25 cellular contexts compared by ENCODE assay signal in genomic region chr14:102616318-102616717, GRCh38.
"Had no signal": no experiment of that assay in that cellular context is flagged by ENCODE, and none has a peak within 500 bp of the region (broad histone marks: within the 10 kb centered on the region; RNA-seq: fewer than 3 reads in every experiment).

No MANE protein-coding gene starts in this region.

- H3K27ac ChIP-seq: ascending aorta, brain microvascular endothelial cell, colonic mucosa, dorsolateral prefrontal cortex, esophagus squamous epithelium, heart left ventricle, thoracic aorta, upper lobe of left lung had no signal

- H3K4me3 ChIP-seq: adrenal gland, ascending aorta, colonic mucosa, dorsolateral prefrontal cortex, esophagus squamous epithelium, heart left ventricle, spleen, thoracic aorta, upper lobe of left lung had no signal

- H3K4me1 ChIP-seq: colonic mucosa had no signal

- H3K4me3 Mint-ChIP-seq: activated naive CD8-positive, alpha-beta T cell; activated T-cell treated with anti-CD3 and anti-CD28 coated beads, Interleukin-2, amount 50 U/mL, for 4 hours; naive thymus-derived CD4-positive, alpha-beta T cell; neural crest cell had no signal

- H3K36me3 Mint-ChIP-seq: activated naive CD8-positive, alpha-beta T cell had no signal

- ATAC-seq: activated T-cell treated with anti-CD3 and anti-CD28 coated beads, Interleukin-2, amount 50 U/mL, for 4 hours; heart left ventricle; naive thymus-derived CD4-positive, alpha-beta T cell had no signal

- H3K36me3 ChIP-seq: adrenal gland, ascending aorta, brain microvascular endothelial cell, colonic mucosa, heart left ventricle, spleen, thoracic aorta, upper lobe of left lung had no signal

- H3K9me3 Mint-ChIP-seq: activated T-cell treated with anti-CD3 and anti-CD28 coated beads, Interleukin-2, amount 50 U/mL, for 4 hours; activated T-helper 2 cell treated with anti-CD3 and anti-CD28 coated beads, Interferon-gamma antibody, Interleukin-2, Interleukin-4, amounts not matched to agents 10 μg/mL and 5 μg/mL and 100 μg/mL, durations not matched to agents 14 hours and 24 hours and 36 hours; naive thymus-derived CD4-positive, alpha-beta T cell; neural crest cell had no signal

- FAIRE-seq: islet of Langerhans had no signal

- DNase-seq: activated CD4-positive, alpha-beta T cell treated with anti-CD3 and anti-CD28 coated beads, Interleukin-2, amount 50 U/mL, for 4 hours; activated CD8-positive, alpha-beta memory T cell treated with anti-CD3 and anti-CD28 coated beads for 24 hours; activated CD8-positive, alpha-beta memory T cell treated with anti-CD3 and anti-CD28 coated beads, Interleukin-2, amount 50 U/mL, for 48 hours; activated naive CD4-positive, alpha-beta T cell; activated T-cell treated with anti-CD3 and anti-CD28 coated beads, Interleukin-2, amount 50 U/mL, for 4 hours; brain microvascular endothelial cell; colonic mucosa; dorsolateral prefrontal cortex; esophagus squamous epithelium; heart left ventricle; left cardiac atrium; naive thymus-derived CD4-positive, alpha-beta T cell; spleen; stimulated activated CD4-positive, alpha-beta T cell treated with anti-CD3 and anti-CD28 coated beads, Interleukin-4, amount 100 ng/mL, for 1 hour; stimulated activated naive CD4-positive, alpha-beta T cell; T-helper 9 cell; upper lobe of left lung had no signal

- H3K27me3 ChIP-seq: adrenal gland, ascending aorta, brain microvascular endothelial cell, colonic mucosa, dorsolateral prefrontal cortex, esophagus squamous epithelium, heart left ventricle, spleen, upper lobe of left lung had no signal

- H3K9me3 ChIP-seq: adrenal gland, ascending aorta, colonic mucosa, esophagus squamous epithelium, heart left ventricle, spleen, thoracic aorta, upper lobe of left lung had no signal

- H3K27me3 Mint-ChIP-seq: activated naive CD8-positive, alpha-beta T cell; naive thymus-derived CD4-positive, alpha-beta T cell; progenitor cell of endocrine pancreas had no signal

- H3K27ac Mint-ChIP-seq: activated naive CD8-positive, alpha-beta T cell; activated T-helper 2 cell treated with anti-CD3 and anti-CD28 coated beads, Interferon-gamma antibody, Interleukin-2, Interleukin-4, amounts not matched to agents 10 μg/mL and 5 μg/mL and 100 μg/mL, durations not matched to agents 14 hours and 24 hours and 36 hours; progenitor cell of endocrine pancreas had no signal
